ENCODE assay signal across 9 cellular contexts in the genomic region with DNA sequence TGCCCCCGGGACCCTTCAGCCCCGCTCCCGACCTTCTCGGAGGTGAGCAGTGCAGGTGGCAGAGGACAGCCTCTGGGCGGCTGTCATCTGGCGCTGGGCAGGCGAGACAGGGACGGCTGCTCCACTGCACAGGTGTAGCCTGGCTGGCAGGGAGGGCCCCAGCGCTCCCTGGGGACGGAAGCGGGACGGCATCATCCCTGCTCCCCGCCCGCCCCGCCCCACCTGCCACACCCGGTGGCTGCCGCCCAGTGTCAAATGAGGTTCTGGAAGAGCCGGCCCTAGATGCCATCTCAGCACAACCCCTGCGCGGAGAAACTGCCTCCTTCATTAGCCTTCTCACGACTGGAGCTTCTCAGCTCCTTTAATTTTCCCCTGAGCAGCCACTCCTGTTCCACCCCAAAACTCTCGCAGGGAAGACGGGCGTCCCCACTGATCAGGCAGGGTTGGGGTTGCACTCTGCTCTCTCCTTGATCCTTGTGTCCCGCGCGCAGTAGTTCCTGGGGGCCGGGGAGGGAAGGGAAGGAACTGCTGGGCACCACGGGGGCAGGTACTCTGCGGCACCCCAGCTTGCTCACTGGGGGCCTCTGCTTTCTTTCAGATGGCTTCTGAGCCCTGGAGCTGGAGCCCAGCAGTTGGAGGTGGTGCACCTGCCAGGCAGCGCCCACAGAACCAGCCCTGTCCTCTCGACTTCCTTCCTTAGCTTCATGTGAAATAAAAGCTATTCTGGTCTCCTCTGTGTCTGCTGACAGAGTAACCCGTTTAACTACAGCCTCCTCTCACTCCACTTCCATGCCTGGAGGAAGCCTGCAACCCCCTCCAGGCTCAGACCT. TPM values are rescaled to one million over a fixed set of nuclear protein-coding genes. Genes with fewer than 3 reads are reported as not detected.
DNase-seq lines count a peak whose midpoint lies in the region; ATAC-seq, FAIRE-seq and TF ChIP-seq lines count a peak whose summit lies in the region.
"Had no signal": no experiment of that assay in that cellular context is flagged by ENCODE, and none has a peak within 500 bp of the region (broad histone marks: within the 10 kb centered on the region; RNA-seq: fewer than 3 reads in every experiment).

No MANE protein-coding gene starts in this region.

- H3K4me3 ChIP-seq in WERI-Rb-1 (ENCODE audit: low read depth, low read length) (peak overlapping the region; percentile 22; the same call in 1 of the 2 replicates), epithelial cell of proximal tubule (ENCODE audit: low read depth, low read length) (peak overlapping the region; percentile 26), skeletal muscle tissue (ENCODE audit: low read length in 3 of 3) (peak overlapping the region in 1 of 3 donors; percentile 58)
- H3K4me3 ChIP-seq: cardiac muscle cell had no signal

- peaks cover 12 to 20% (median 18%) of the 10 kb centered on the region in 3 donors for H3K4me1 ChIP-seq in skeletal muscle tissue (ENCODE audit: control insufficient read depth in 3 of 3, insufficient read depth in 3 of 3, low read length in 3 of 3)

- no peak for TF ChIP-seq CTCF in WERI-Rb-1 (IDR thresholded peaks at IDR 0.05; ENCODE audit: low read depth, low read length)
- TF ChIP-seq CTCF in epithelial cell of proximal tubule (conservative IDR thresholded peaks at IDR 0.05; ENCODE audit: low read depth, low read length) = no peak

- H3K9me3 ChIP-seq in WERI-Rb-1 (ENCODE audit: severe bottlenecking) = no peaks in the 10 kb centered on the region
- peaks cover 0 to 3% (median 0%) of the 10 kb centered on the region in 3 donors for H3K9me3 ChIP-seq in skeletal muscle tissue (ENCODE audit: control insufficient read depth in 3 of 3, low read length in 3 of 3)

- H3K27me3 ChIP-seq in WERI-Rb-1 (ENCODE audit: insufficient read depth, low read depth, severe bottlenecking) = no peaks in the 10 kb centered on the region
- peaks cover 0 to 4% (median 0%) of the 10 kb centered on the region in 3 donors for H3K27me3 ChIP-seq in skeletal muscle tissue (ENCODE audit: control insufficient read depth in 3 of 3, insufficient read depth in 3 of 3, low read length in 3 of 3)
- H3K27me3 ChIP-seq: cardiac muscle cell had no signal

- H3K36me3 ChIP-seq in WERI-Rb-1 (no peaks in the 10 kb centered on the region), skeletal muscle tissue (ENCODE audit: control insufficient read depth in 3 of 3, insufficient read depth in 3 of 3, low read length in 3 of 3) (peaks cover 0 to 7% (median 0%) of the 10 kb centered on the region in 3 donors)
- H3K36me3 ChIP-seq: cardiac muscle cell had no signal

- peak; percentile 53 for ATAC-seq in GM21619 (IDR thresholded peaks at IDR 0.05; ENCODE audit: unreplicated experiment)

- TF ChIP-seq POLR2A in H54 (IDR thresholded peaks at IDR 0.05; ENCODE audit: low read depth, low read length) = no peak

- H3K27ac ChIP-seq in WERI-Rb-1 (no peak overlapping the region), skeletal muscle tissue (ENCODE audit: low read depth, low read length) (peak overlapping the region; percentile 11)
- H3K27ac ChIP-seq: cardiac muscle cell had no signal

- DNase-seq in DMS53 (lab: John Stamatoyannopoulos, UW) (peak; percentile 91), KG1 (lab: John Stamatoyannopoulos, UW) (peak; percentile 58), WERI-Rb-1 (peak; percentile 41), epithelial cell of proximal tubule (ENCODE audit: low read depth) (no peak), NCI-H1436 (lab: John Stamatoyannopoulos, UW) (no peak), H54 (ENCODE audit: insufficient read length, low spot score) (no peak)

- FAIRE-seq in H54 (lab: Jason Lieb, UNC) = no peak

- H3K9ac ChIP-seq in skeletal muscle tissue (ENCODE audit: low read depth in 1 of 3, low read length in 3 of 3) = peak overlapping the region in 1 of 3 donors; percentile 45

RNA-seq across cellular contexts. Expression of a gene that starts 12.0 kb away (rescaled TPM):
- total RNA-seq in epithelial cell of proximal tubule = not detected in 2 replicates
- 36.5 TPM for total RNA-seq in skeletal muscle tissue
- total RNA-seq: cardiac muscle cell had no signal

Comparison
In these comparisons a context has a peak if more than half of its experiments do, and no peak if none do; other contexts are left out.
1. DNase-seq: peak in DMS53 (single experiment), KG1 (single experiment) and WERI-Rb-1 (single experiment); none in epithelial cell of proximal tubule (single experiment), NCI-H1436 (single experiment) and H54 (single experiment).
2. RNA of a gene that starts 12.0 kb away (total RNA-seq): 36.5 TPM in skeletal muscle tissue (single experiment); not detected in epithelial cell of proximal tubule; every median in the first group is over 10 times any median in the second.